ENCODE assay signal across 2 cellular contexts in the genomic region with DNA sequence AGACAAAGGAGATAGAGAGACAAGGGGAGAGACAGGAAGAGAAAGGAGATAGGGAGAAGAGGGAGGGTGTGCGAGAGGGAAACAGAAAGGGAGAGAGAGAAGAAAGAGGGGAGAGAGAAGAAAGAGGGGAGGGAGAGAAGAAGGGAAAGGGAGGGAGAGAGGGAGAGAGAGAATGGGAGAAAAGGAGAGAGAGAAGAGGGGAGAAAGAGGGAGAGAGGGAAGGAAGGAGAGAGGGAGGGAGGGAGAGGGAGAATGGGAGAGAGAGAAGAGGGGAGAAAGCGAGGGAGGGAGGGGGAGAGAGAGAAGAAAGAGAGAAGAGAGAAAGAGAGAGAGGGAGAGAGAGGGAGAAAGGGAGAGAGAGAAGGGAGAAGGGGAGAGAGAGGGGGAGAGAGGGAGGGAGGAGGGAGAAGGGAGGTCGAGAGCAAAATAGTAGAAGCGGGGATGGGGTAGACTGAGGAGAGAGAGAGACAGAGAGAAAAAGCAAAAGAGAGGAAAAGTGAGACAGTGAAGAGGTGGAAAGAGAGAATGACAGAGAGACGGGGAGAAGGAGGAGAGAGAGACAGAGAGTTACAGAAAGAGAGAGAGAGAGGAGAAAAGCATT.
A peak's percentile ranks its signal among the peaks of the same experiment; 100 is the strongest.
TF ChIP-seq lines count a peak whose summit lies in the region.

No MANE protein-coding gene starts in this region.

TF ChIP-seq in HEK293, 187 proteins besides CTCF, POLR2A, EP300 and RAD21 (continued from another document):
- TF ChIP-seq, protein P1, sequence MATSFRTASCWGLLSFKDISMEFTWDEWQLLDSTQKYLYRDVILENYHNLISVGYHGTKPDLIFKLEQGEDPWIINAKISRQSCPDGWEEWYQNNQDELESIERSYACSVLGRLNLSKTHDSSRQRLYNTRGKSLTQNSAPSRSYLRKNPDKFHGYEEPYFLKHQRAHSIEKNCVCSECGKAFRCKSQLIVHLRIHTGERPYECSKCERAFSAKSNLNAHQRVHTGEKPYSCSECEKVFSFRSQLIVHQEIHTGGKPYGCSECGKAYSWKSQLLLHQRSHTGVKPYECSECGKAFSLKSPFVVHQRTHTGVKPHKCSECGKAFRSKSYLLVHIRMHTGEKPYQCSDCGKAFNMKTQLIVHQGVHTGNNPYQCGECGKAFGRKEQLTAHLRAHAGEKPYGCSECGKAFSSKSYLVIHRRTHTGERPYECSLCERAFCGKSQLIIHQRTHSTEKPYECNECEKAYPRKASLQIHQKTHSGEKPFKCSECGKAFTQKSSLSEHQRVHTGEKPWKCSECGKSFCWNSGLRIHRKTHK (tag by site-specific recombination; IDR thresholded peaks at IDR 0.05), result no peak
- no peak for TF ChIP-seq ZNF394 (tag by site-specific recombination; IDR thresholded peaks at IDR 0.05; ENCODE audit: borderline replicate concordance)
- TF ChIP-seq EGR2 (tag by site-specific recombination; IDR thresholded peaks at IDR 0.05; ENCODE audit: low read depth), result no peak
- TF ChIP-seq, protein P2, sequence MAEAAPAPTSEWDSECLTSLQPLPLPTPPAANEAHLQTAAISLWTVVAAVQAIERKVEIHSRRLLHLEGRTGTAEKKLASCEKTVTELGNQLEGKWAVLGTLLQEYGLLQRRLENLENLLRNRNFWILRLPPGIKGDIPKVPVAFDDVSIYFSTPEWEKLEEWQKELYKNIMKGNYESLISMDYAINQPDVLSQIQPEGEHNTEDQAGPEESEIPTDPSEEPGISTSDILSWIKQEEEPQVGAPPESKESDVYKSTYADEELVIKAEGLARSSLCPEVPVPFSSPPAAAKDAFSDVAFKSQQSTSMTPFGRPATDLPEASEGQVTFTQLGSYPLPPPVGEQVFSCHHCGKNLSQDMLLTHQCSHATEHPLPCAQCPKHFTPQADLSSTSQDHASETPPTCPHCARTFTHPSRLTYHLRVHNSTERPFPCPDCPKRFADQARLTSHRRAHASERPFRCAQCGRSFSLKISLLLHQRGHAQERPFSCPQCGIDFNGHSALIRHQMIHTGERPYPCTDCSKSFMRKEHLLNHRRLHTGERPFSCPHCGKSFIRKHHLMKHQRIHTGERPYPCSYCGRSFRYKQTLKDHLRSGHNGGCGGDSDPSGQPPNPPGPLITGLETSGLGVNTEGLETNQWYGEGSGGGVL (tag by site-specific recombination; IDR thresholded peaks at IDR 0.05), result no peak
- TF ChIP-seq, protein P3, sequence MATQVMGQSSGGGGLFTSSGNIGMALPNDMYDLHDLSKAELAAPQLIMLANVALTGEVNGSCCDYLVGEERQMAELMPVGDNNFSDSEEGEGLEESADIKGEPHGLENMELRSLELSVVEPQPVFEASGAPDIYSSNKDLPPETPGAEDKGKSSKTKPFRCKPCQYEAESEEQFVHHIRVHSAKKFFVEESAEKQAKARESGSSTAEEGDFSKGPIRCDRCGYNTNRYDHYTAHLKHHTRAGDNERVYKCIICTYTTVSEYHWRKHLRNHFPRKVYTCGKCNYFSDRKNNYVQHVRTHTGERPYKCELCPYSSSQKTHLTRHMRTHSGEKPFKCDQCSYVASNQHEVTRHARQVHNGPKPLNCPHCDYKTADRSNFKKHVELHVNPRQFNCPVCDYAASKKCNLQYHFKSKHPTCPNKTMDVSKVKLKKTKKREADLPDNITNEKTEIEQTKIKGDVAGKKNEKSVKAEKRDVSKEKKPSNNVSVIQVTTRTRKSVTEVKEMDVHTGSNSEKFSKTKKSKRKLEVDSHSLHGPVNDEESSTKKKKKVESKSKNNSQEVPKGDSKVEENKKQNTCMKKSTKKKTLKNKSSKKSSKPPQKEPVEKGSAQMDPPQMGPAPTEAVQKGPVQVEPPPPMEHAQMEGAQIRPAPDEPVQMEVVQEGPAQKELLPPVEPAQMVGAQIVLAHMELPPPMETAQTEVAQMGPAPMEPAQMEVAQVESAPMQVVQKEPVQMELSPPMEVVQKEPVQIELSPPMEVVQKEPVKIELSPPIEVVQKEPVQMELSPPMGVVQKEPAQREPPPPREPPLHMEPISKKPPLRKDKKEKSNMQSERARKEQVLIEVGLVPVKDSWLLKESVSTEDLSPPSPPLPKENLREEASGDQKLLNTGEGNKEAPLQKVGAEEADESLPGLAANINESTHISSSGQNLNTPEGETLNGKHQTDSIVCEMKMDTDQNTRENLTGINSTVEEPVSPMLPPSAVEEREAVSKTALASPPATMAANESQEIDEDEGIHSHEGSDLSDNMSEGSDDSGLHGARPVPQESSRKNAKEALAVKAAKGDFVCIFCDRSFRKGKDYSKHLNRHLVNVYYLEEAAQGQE (tag by site-specific recombination; IDR thresholded peaks at IDR 0.05), result no peak
- TF ChIP-seq ZNF174 (tag by site-specific recombination; IDR thresholded peaks at IDR 0.05), result no peak
- TF ChIP-seq, protein P4, sequence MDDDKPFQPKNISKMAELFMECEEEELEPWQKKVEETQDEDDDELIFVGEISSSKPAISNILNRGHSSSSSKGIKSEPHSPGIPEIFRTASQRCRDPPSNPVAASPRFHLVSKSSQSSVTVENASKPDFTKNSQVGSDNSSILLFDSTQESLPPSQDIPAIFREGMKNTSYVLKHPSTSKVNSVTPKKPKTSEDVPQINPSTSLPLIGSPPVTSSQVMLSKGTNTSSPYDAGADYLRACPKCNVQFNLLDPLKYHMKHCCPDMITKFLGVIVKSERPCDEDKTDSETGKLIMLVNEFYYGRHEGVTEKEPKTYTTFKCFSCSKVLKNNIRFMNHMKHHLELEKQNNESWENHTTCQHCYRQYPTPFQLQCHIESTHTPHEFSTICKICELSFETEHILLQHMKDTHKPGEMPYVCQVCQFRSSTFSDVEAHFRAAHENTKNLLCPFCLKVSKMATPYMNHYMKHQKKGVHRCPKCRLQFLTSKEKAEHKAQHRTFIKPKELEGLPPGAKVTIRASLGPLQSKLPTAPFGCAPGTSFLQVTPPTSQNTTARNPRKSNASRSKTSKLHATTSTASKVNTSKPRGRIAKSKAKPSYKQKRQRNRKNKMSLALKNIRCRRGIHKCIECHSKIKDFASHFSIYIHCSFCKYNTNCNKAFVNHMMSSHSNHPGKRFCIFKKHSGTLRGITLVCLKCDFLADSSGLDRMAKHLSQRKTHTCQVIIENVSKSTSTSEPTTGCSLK (tag by site-specific recombination; IDR thresholded peaks at IDR 0.05), result no peak
- TF ChIP-seq ZNF701 (tag by site-specific recombination; IDR thresholded peaks at IDR 0.05), result no peak
- TF ChIP-seq ZNF596 (tag by site-specific recombination; IDR thresholded peaks at IDR 0.05), result peak; percentile 81
- TF ChIP-seq ZSCAN30 (tag by site-specific recombination; IDR thresholded peaks at IDR 0.05), result no peak
- TF ChIP-seq PRDM1 (tag by site-specific recombination; IDR thresholded peaks at IDR 0.05), result peak; percentile 90
- peak; percentile 51; the same call in 1 of the 2 replicates for TF ChIP-seq ZNF366 (tag by site-specific recombination; conservative IDR thresholded peaks at IDR 0.05)
- TF ChIP-seq ZNF132 (tag by site-specific recombination; IDR thresholded peaks at IDR 0.05; ENCODE audit: borderline replicate concordance), result no peak
- no peak for TF ChIP-seq ZNF184 (tag by site-specific recombination; IDR thresholded peaks at IDR 0.05)
- no peak for TF ChIP-seq ZNF747 (tag by site-specific recombination; IDR thresholded peaks at IDR 0.05)
- no peak for TF ChIP-seq ZNF341 (tag by site-specific recombination; IDR thresholded peaks at IDR 0.05; ENCODE audit: low read depth)
- TF ChIP-seq ZNF433 (tag by site-specific recombination; IDR thresholded peaks at IDR 0.05; ENCODE audit: low read depth), result no peak
- peak; percentile 87 for TF ChIP-seq ZNF169 (tag by site-specific recombination; IDR thresholded peaks at IDR 0.05)

TF ChIP-seq in K562, 482 proteins besides CTCF, POLR2A, EP300 and RAD21 (continued from another document):
- TF ChIP-seq, protein P5, sequence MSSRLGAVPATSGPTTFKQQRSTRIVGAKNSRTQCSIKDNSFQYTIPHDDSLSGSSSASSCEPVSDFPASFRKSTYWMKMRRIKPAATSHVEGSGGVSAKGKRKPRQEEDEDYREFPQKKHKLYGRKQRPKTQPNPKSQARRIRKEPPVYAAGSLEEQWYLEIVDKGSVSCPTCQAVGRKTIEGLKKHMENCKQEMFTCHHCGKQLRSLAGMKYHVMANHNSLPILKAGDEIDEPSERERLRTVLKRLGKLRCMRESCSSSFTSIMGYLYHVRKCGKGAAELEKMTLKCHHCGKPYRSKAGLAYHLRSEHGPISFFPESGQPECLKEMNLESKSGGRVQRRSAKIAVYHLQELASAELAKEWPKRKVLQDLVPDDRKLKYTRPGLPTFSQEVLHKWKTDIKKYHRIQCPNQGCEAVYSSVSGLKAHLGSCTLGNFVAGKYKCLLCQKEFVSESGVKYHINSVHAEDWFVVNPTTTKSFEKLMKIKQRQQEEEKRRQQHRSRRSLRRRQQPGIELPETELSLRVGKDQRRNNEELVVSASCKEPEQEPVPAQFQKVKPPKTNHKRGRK (tag; IDR thresholded peaks at IDR 0.05), result peak; percentile 76
TF ChIP-seq in K562: peak in this region for 1.
